1 cellular context compared by ENCODE assay signal in the genomic region with DNA sequence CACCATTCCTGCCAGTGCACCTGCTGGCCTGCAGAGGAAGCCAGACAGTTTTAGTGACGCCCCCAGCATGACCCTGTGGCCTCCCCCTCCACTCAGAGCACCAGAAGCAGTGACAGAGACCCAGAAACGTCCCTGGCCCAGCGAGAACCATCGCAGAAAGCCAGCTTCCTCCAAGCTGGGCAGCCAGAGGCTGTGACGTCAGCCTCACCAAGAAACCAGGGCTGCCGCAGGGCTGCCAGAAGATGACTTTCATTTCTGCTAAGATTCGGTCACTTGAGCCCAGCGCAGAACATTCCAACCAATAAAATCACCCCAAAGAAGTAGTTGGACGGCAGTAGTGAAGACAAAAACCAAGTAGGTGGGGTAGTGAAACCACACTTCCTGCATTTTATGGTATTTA.
TF ChIP-seq lines count a peak whose summit lies in the region.

No MANE protein-coding gene starts in this region.

TF ChIP-seq in WTC11, 78 proteins besides CTCF, POLR2A, EP300 and RAD21 (continued from another document):
- TF ChIP-seq, protein P1, sequence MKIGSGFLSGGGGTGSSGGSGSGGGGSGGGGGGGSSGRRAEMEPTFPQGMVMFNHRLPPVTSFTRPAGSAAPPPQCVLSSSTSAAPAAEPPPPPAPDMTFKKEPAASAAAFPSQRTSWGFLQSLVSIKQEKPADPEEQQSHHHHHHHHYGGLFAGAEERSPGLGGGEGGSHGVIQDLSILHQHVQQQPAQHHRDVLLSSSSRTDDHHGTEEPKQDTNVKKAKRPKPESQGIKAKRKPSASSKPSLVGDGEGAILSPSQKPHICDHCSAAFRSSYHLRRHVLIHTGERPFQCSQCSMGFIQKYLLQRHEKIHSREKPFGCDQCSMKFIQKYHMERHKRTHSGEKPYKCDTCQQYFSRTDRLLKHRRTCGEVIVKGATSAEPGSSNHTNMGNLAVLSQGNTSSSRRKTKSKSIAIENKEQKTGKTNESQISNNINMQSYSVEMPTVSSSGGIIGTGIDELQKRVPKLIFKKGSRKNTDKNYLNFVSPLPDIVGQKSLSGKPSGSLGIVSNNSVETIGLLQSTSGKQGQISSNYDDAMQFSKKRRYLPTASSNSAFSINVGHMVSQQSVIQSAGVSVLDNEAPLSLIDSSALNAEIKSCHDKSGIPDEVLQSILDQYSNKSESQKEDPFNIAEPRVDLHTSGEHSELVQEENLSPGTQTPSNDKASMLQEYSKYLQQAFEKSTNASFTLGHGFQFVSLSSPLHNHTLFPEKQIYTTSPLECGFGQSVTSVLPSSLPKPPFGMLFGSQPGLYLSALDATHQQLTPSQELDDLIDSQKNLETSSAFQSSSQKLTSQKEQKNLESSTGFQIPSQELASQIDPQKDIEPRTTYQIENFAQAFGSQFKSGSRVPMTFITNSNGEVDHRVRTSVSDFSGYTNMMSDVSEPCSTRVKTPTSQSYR (CRISPR knock-in tag; IDR thresholded peaks at IDR 0.05) = no peak
